Comparison of ENCODE assay signal across 1 cellular context in the genomic region with DNA sequence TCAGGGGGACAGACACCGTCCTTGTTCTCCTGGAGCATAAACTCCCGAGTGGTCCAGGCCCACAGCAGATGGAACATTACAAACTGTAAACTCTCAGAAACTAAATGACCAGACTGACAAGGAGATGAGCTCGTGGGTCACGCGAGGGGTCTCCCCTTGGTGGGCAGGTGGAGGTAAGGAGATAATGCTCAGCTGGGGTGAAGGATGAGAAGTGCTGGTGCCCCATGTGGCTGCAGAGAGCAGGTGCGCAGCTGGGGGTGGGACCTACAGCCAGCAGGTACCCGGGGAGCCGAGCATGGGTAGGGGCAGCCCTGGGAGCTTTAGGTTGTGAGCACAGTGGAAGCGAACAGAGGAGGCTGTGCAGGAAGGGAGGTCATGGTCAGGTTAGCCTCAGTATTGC.
TF ChIP-seq lines count a peak whose summit lies in the region.

No MANE protein-coding gene starts in this region.

TF ChIP-seq in HepG2, 621 proteins besides CTCF, POLR2A, EP300 and RAD21 (continued from another document):
- TF ChIP-seq ZNF552 (CRISPR knock-in tag; IDR thresholded peaks at IDR 0.05; ENCODE audit: borderline replicate concordance) (no peak), KLF13 (CRISPR knock-in tag; IDR thresholded peaks at IDR 0.05) (no peak), MTA3 (CRISPR knock-in tag; IDR thresholded peaks at IDR 0.05) (no peak), NFYB (CRISPR knock-in tag; IDR thresholded peaks at IDR 0.05) (no peak), SRSF4 (IDR thresholded peaks at IDR 0.05; ENCODE audit: low read depth, low read length, poor library complexity, severe bottlenecking) (no peak), JUNB (CRISPR knock-in tag; IDR thresholded peaks at IDR 0.05; ENCODE audit: borderline replicate concordance) (no peak), SIN3A (IDR thresholded peaks at IDR 0.05; ENCODE audit: borderline replicate concordance, low read depth, low read length) (no peak)
TF ChIP-seq in HepG2: peak in this region for 0.
